ENCODE assay signal across 14 cellular contexts in genomic region chr3:140629351-140630137, GRCh38. TPM values are rescaled to one million over a fixed set of nuclear protein-coding genes. Genes with fewer than 3 reads are reported as not detected.
DNase-seq lines count a peak whose midpoint lies in the region; ATAC-seq, FAIRE-seq and TF ChIP-seq lines count a peak whose summit lies in the region.
"Had no signal": no experiment of that assay in that cellular context is flagged by ENCODE, and none has a peak within 500 bp of the region (broad histone marks: within the 10 kb centered on the region; RNA-seq: fewer than 3 reads in every experiment).

No MANE protein-coding gene starts in this region.

- H3K36me3 ChIP-seq in bronchial epithelial cell (ENCODE audit: control insufficient read depth, insufficient read depth, low read length) (no peaks in the 10 kb centered on the region), left lung (no peaks in the 10 kb centered on the region), suprapubic skin (no peaks in the 10 kb centered on the region)

- intact Hi-C loops in left lung (cut with DNase I), result no loop called here

- H3K27ac ChIP-seq in left lung, result no peak overlapping the region
- no peak overlapping the region for H3K27ac ChIP-seq in suprapubic skin

- no peak for TF ChIP-seq POLR2A in suprapubic skin (IDR thresholded peaks at IDR 0.05)

- H3K4me1 ChIP-seq in left lung (no peaks in the 10 kb centered on the region), suprapubic skin (no peaks in the 10 kb centered on the region)

- WGBS in suprapubic skin, result 62% methylated on average over 3 of the region's 3 CpGs

- H3K4me3 ChIP-seq in AG09309 (ENCODE audit: control insufficient read depth, low read depth, low read length) (no peak overlapping the region), bronchial epithelial cell (ENCODE audit: low read depth, low read length) (no peak overlapping the region), left lung (no peak overlapping the region), suprapubic skin (no peak overlapping the region)

- ATAC-seq in left lung, result peak; percentile 33
- no peak for ATAC-seq in GM21737 (IDR thresholded peaks at IDR 0.05; ENCODE audit: unreplicated experiment)
- no peak for ATAC-seq in GM21576 (IDR thresholded peaks at IDR 0.05; ENCODE audit: unreplicated experiment)

- H3K27me3 ChIP-seq in bronchial epithelial cell (ENCODE audit: control insufficient read depth, insufficient read depth, low read length), result no peaks in the 10 kb centered on the region
- H3K27me3 ChIP-seq in left lung, result no peaks in the 10 kb centered on the region
- H3K27me3 ChIP-seq in suprapubic skin, result no peaks in the 10 kb centered on the region

- FAIRE-seq in bronchial epithelial cell (lab: Jason Lieb, UNC), result no peak

- H3K9me3 ChIP-seq in left lung (no peaks in the 10 kb centered on the region), suprapubic skin (no peaks in the 10 kb centered on the region)

- TF ChIP-seq CTCF in AG09309 (IDR thresholded peaks at IDR 0.05; ENCODE audit: control insufficient read depth, insufficient read depth, low read depth, low read length, missing control alignments), result no peak
- no peak for TF ChIP-seq CTCF in bronchial epithelial cell (IDR thresholded peaks at IDR 0.05; ENCODE audit: insufficient read depth, low read length, severe bottlenecking)
- TF ChIP-seq CTCF in left lung (IDR thresholded peaks at IDR 0.05), result no peak
- TF ChIP-seq CTCF in suprapubic skin (IDR thresholded peaks at IDR 0.05), result no peak

- TF ChIP-seq EP300 in suprapubic skin (IDR thresholded peaks at IDR 0.05), result no peak

- peak; percentile 93 for DNase-seq in AG09309 (ENCODE audit: low read depth)
- peak; percentile 25 for DNase-seq in HT-29 (ENCODE audit: low spot score)
- DNase-seq in bronchial epithelial cell (ENCODE audit: low read depth), result peak; percentile 94
- no peak for DNase-seq in left lung
- DNase-seq in GM19238 (ENCODE audit: insufficient read length, low spot score), result no peak
- DNase-seq in suprapubic skin (ENCODE audit: low spot score in 2 of 2), result no peak
- DNase-seq: activated T-cell treated with anti-CD3 and anti-CD28 coated beads, Interleukin-2, amount 50 U/mL, for 24 hours; CD8-positive, alpha-beta memory T cell; hippocampal formation; naive B cell; NCI-H748 treated with DMSO at 0.1 percent for 48 hours had no signal

RNA-seq across cellular contexts. Expression of gene TRIM42, which starts 48.3 kb away (rescaled TPM):
- total RNA-seq in HT-29 (2014; rRNA removed; shearing (Covaris generic)), result not detected in 2 replicates
- total RNA-seq in bronchial epithelial cell (not detected in 2 replicates), left lung (not detected), suprapubic skin (not detected)
- total RNA-seq: CD8-positive, alpha-beta memory T cell; cerebellum had no signal

Comparison
In these comparisons a context has a peak if more than half of its experiments do, and no peak if none do; other contexts are left out.
1. DNase-seq: peak in AG09309 (single experiment), HT-29 (single experiment) and bronchial epithelial cell (single experiment); none in left lung (0 of 2), GM19238 (single experiment) and suprapubic skin (0 of 2).